In genomic region chr2:69576895-69577294, GRCh38 we compare ENCODE assay signal across 1 cellular context.
TF ChIP-seq lines count a peak whose summit lies in the region.

No MANE protein-coding gene starts in this region.

TF ChIP-seq in WTC11, 78 proteins besides CTCF, POLR2A, EP300 and RAD21 (continued from another document):
- TF ChIP-seq ATF6 (CRISPR knock-in tag; IDR thresholded peaks at IDR 0.05) (no peak), NR2C2 (CRISPR knock-in tag; IDR thresholded peaks at IDR 0.05) (no peak), CBFB (CRISPR knock-in tag; IDR thresholded peaks at IDR 0.05; ENCODE audit: low read depth) (no peak), SOX15 (CRISPR knock-in tag; IDR thresholded peaks at IDR 0.05) (no peak), ZBTB21 (CRISPR knock-in tag; IDR thresholded peaks at IDR 0.05; ENCODE audit: borderline replicate concordance) (no peak), ATF3 (CRISPR knock-in tag; conservative IDR thresholded peaks at IDR 0.05) (no peak)
